In genomic region chr7:76560157-76560556, GRCh38 we compare ENCODE assay signal across 6 cellular contexts. TPM values are rescaled to one million over a fixed set of nuclear protein-coding genes. Genes with fewer than 3 reads are reported as not detected.
"Had no signal": no experiment of that assay in that cellular context is flagged by ENCODE, and none has a peak within 500 bp of the region (broad histone marks: within the 10 kb centered on the region; RNA-seq: fewer than 3 reads in every experiment).

No MANE protein-coding gene starts in this region.

RNA-seq across cellular contexts. Expression of gene SPDYE16, which starts 17.1 kb away (rescaled TPM):
- total RNA-seq: activated B cell treated with CpG ODN at 0.5 μM for 24 hours; activated CD4-positive, alpha-beta T cell treated with anti-CD3 and anti-CD28 coated beads, Interleukin-2, amount 10 ng/mL, durations not matched to agents 24 days and 14 days; activated T-helper 1 cell treated with anti-CD3 and anti-CD28 coated beads, Interleukin-12 subunit alpha, Interleukin-12 subunit beta, Interleukin-2, Interleukin-4 antibody, amounts not matched to agents 30 ng/mL and 10 ng/mL and 1 ng/mL, durations not matched to agents 14 hours and 24 hours and 36 hours; ascending aorta; bronchial epithelial cell had no signal

RNA-seq across cellular contexts. Expression of gene UPK3B, which starts 49.8 kb away (rescaled TPM):
- total RNA-seq: activated naive CD8-positive, alpha-beta T cell treated with anti-CD3 and anti-CD28 coated beads for 36 hours had no signal
